ENCODE assay signal across 9 cellular contexts in the genomic region with DNA sequence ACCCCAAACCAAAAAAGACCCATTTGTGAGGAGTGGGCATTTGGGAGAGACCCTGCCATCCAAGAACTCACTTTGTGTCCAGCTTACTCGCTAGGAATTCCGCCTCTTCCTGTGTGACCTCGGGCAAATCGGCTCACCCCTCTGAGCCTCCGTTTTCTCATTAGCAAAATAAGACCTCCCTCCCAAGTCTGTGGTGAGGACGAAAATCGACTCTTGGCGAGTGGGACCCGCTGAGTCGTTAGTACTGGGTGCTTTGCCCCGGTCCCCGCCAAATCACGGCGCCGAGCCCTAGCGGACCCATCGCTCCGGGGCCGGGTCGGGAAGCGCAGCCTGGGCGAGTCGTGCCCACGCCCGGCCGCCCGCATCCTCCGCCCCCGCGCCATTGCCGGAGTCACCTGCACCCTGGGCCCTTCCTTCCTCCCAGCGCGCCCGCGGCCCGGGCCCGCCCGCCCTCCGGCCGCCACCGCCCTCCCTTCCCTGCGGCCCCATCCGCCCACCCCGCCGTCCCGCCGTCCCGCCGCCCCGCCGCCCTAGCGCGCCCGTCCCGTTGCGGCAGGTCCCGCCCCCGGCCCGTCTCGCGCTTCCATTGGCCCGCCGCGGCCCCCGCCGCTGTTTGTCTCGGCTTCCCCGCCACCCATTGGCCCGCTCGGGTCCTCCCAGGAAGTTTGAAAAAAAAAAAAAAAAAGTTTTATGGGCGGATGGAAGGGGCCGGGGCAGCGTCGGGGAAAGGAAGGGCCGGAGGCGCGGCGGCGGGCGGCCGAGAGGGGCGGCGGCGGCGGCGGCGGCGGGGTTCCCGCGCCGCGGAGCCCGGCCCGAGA. TPM values are rescaled to one million over a fixed set of nuclear protein-coding genes. Genes with fewer than 3 reads are reported as not detected.
DNase-seq lines count a peak whose midpoint lies in the region; ATAC-seq, FAIRE-seq and TF ChIP-seq lines count a peak whose summit lies in the region.
"Had no signal": no experiment of that assay in that cellular context is flagged by ENCODE, and none has a peak within 500 bp of the region (broad histone marks: within the 10 kb centered on the region; RNA-seq: fewer than 3 reads in every experiment).

No MANE protein-coding gene starts in this region.

- no peaks in the 10 kb centered on the region for H3K9me3 ChIP-seq in BLaER1 treated with 17β-estradiol and CSF1 and Interleukin-3, amounts not matched to agents 10 nM and 100 nM (replicated peaks in 1 of 11)
- no peaks in the 10 kb centered on the region for H3K9me3 ChIP-seq in muscle layer of colon (ENCODE audit: low read length)

- H3K9ac ChIP-seq in BLaER1 treated with 17β-estradiol and CSF1 and Interleukin-3, amounts not matched to agents 10 nM and 100 nM: peak overlapping the region; percentile 92 to 100 (median 98)
- H3K9ac ChIP-seq in muscle layer of colon (ENCODE audit: low read length): peak overlapping the region; percentile 74

- peak overlapping the region; percentile 84 to 99 (median 98) for H3K4me3 ChIP-seq in BLaER1 treated with 17β-estradiol and CSF1 and Interleukin-3, amounts not matched to agents 10 nM and 100 nM
- peak overlapping the region; percentile 85 to 87 for H3K4me3 ChIP-seq in muscle layer of colon (ENCODE audit: low read depth in 1 of 2, low read length in 2 of 2)

- H3K27ac ChIP-seq in BLaER1 treated with 17β-estradiol and CSF1 and Interleukin-3, amounts not matched to agents 10 nM and 100 nM: peak overlapping the region; percentile 85 to 100 (median 97)
- peak overlapping the region; percentile 93 for H3K27ac ChIP-seq in muscle layer of colon (ENCODE audit: low read depth, low read length)

- peak overlapping the region; percentile 87 to 99 (median 95) for H3K4me2 ChIP-seq in BLaER1 treated with 17β-estradiol and CSF1 and Interleukin-3, amounts not matched to agents 10 nM and 100 nM

- no peaks in the 10 kb centered on the region for H3K27me3 ChIP-seq in BLaER1 treated with 17β-estradiol and CSF1 and Interleukin-3, amounts not matched to agents 10 nM and 100 nM
- no peaks in the 10 kb centered on the region for H3K27me3 ChIP-seq in muscle layer of colon (ENCODE audit: control insufficient read depth in 1 of 2, insufficient read depth in 2 of 2, low read length in 2 of 2)

- peak; percentile 61 for ATAC-seq in GM19452 (IDR thresholded peaks at IDR 0.05; ENCODE audit: unreplicated experiment)
- ATAC-seq in esophagus mucosa: peak; percentile 41

- DNase-seq in HTR-8/SVneo (ENCODE audit: insufficient read length, low spot score): peak; percentile 73
- peak; percentile 90 to 93 for DNase-seq in activated T-cell treated with anti-CD3 and anti-CD28 coated beads, Interleukin-2, amount 50 U/mL, for 48 hours
- peak; percentile 61 to 75 for DNase-seq in stimulated activated CD8-positive, alpha-beta memory T cell treated with anti-CD3 and anti-CD28 coated beads, Interleukin-4, amount 100 ng/mL, for 4 hours (ENCODE audit: low read depth in 2 of 2, low spot score in 1 of 2)

- FAIRE-seq in HTR-8/SVneo (lab: Jason Lieb, UNC): peak; percentile 42
- FAIRE-seq: TTC549 had no signal

- H3K36me3 ChIP-seq in BLaER1 treated with 17β-estradiol and CSF1 and Interleukin-3, amounts not matched to agents 10 nM and 100 nM: peaks cover 0 to 31% (median 16%) of the 10 kb centered on the region in 11 experiments; a peak in 13 of 22 replicates
- no peaks in the 10 kb centered on the region for H3K36me3 ChIP-seq in muscle layer of colon (ENCODE audit: insufficient read depth, low read length)

- peaks cover 32 to 42% (median 37%) of the 10 kb centered on the region in 11 experiments for H4K20me1 ChIP-seq in BLaER1 treated with 17β-estradiol and CSF1 and Interleukin-3, amounts not matched to agents 10 nM and 100 nM

- H3K4me1 ChIP-seq in BLaER1 treated with 17β-estradiol and CSF1 and Interleukin-3, amounts not matched to agents 10 nM and 100 nM: peaks cover 78 to 88% (median 84%) of the 10 kb centered on the region in 10 experiments
- H3K4me1 ChIP-seq in muscle layer of colon (ENCODE audit: insufficient read depth, low read length): peaks cover 85% of the 10 kb centered on the region

TF ChIP-seq in PFSK-1, 5 proteins besides CTCF, POLR2A, EP300 and RAD21:
- TF ChIP-seq FOXP2 (optimal IDR thresholded peaks at IDR 0.05; ENCODE audit: borderline replicate concordance, extremely low read depth, extremely low read length, insufficient read depth) (no peak), POLR2AphosphoS5 (IDR thresholded peaks at IDR 0.05; ENCODE audit: low read depth, low read length) (0 out of 2 replicates have a peak, but pooled peaks have one; percentile 33), TAF1 (IDR thresholded peaks at IDR 0.05; ENCODE audit: borderline replicate concordance, insufficient read depth, low read length) (no peak), SIN3A (IDR thresholded peaks at IDR 0.05; ENCODE audit: borderline replicate concordance, insufficient read depth, low read length) (no peak)
- TF ChIP-seq, protein P1, sequence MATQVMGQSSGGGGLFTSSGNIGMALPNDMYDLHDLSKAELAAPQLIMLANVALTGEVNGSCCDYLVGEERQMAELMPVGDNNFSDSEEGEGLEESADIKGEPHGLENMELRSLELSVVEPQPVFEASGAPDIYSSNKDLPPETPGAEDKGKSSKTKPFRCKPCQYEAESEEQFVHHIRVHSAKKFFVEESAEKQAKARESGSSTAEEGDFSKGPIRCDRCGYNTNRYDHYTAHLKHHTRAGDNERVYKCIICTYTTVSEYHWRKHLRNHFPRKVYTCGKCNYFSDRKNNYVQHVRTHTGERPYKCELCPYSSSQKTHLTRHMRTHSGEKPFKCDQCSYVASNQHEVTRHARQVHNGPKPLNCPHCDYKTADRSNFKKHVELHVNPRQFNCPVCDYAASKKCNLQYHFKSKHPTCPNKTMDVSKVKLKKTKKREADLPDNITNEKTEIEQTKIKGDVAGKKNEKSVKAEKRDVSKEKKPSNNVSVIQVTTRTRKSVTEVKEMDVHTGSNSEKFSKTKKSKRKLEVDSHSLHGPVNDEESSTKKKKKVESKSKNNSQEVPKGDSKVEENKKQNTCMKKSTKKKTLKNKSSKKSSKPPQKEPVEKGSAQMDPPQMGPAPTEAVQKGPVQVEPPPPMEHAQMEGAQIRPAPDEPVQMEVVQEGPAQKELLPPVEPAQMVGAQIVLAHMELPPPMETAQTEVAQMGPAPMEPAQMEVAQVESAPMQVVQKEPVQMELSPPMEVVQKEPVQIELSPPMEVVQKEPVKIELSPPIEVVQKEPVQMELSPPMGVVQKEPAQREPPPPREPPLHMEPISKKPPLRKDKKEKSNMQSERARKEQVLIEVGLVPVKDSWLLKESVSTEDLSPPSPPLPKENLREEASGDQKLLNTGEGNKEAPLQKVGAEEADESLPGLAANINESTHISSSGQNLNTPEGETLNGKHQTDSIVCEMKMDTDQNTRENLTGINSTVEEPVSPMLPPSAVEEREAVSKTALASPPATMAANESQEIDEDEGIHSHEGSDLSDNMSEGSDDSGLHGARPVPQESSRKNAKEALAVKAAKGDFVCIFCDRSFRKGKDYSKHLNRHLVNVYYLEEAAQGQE (IDR thresholded peaks at IDR 0.05; ENCODE audit: insufficient read depth in 1 of 2, low read depth in 2 of 2, low read length in 2 of 2): no peak

RNA-seq across cellular contexts. Expression of a gene that starts 48.9 kb away (rescaled TPM):
- 62.5 TPM for polyA plus RNA-seq in PFSK-1 (2012; ENCODE audit: insufficient read length, low read depth)
- total RNA-seq in esophagus mucosa: 68.3 TPM

RNA-seq across cellular contexts. Expression of a gene that starts 59.6 kb away (rescaled TPM):
- polyA plus RNA-seq in PFSK-1 (2012; ENCODE audit: insufficient read length, low read depth): 54.5 TPM
- total RNA-seq in esophagus mucosa: 32.8 TPM

Comparison
In these comparisons a context has a peak if more than half of its experiments do, and no peak if none do; other contexts are left out.
1. Peak in every context shown above with its lines: DNase-seq, ATAC-seq, H3K4me3 ChIP-seq and H3K27ac ChIP-seq.